2 cellular contexts compared by ENCODE assay signal in the genomic region with DNA sequence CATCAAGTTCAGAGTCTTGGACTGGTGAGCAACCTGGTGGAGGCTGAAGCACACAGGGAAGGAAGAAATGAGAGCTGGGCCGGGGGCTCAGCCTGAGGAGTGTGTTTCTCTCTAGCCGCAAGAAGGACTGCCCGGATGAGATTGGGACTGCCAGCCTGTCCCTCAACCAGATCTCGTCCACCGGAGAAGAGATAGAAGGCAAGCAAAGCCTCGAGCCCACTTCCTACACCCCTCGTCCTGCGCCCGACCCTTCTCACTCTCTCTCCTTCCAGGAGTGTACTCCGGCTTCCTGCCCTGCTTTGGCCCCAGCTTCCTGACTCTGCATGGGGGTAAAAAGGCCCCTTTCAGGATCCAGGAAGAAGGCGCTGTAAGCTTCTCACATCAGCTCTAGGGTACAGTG.
TF ChIP-seq lines count a peak whose summit lies in the region.

No MANE protein-coding gene starts in this region.

TF ChIP-seq in GM23338, 12 proteins besides CTCF, POLR2A, EP300 and RAD21 (continues in another document):
- TF ChIP-seq, protein P1, sequence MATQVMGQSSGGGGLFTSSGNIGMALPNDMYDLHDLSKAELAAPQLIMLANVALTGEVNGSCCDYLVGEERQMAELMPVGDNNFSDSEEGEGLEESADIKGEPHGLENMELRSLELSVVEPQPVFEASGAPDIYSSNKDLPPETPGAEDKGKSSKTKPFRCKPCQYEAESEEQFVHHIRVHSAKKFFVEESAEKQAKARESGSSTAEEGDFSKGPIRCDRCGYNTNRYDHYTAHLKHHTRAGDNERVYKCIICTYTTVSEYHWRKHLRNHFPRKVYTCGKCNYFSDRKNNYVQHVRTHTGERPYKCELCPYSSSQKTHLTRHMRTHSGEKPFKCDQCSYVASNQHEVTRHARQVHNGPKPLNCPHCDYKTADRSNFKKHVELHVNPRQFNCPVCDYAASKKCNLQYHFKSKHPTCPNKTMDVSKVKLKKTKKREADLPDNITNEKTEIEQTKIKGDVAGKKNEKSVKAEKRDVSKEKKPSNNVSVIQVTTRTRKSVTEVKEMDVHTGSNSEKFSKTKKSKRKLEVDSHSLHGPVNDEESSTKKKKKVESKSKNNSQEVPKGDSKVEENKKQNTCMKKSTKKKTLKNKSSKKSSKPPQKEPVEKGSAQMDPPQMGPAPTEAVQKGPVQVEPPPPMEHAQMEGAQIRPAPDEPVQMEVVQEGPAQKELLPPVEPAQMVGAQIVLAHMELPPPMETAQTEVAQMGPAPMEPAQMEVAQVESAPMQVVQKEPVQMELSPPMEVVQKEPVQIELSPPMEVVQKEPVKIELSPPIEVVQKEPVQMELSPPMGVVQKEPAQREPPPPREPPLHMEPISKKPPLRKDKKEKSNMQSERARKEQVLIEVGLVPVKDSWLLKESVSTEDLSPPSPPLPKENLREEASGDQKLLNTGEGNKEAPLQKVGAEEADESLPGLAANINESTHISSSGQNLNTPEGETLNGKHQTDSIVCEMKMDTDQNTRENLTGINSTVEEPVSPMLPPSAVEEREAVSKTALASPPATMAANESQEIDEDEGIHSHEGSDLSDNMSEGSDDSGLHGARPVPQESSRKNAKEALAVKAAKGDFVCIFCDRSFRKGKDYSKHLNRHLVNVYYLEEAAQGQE (IDR thresholded peaks at IDR 0.05; ENCODE audit: unreplicated experiment) = no peak
- TF ChIP-seq, protein P2, sequence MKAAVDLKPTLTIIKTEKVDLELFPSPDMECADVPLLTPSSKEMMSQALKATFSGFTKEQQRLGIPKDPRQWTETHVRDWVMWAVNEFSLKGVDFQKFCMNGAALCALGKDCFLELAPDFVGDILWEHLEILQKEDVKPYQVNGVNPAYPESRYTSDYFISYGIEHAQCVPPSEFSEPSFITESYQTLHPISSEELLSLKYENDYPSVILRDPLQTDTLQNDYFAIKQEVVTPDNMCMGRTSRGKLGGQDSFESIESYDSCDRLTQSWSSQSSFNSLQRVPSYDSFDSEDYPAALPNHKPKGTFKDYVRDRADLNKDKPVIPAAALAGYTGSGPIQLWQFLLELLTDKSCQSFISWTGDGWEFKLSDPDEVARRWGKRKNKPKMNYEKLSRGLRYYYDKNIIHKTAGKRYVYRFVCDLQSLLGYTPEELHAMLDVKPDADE (IDR thresholded peaks at IDR 0.05) = no peak
- TF ChIP-seq STAT1 (IDR thresholded peaks at IDR 0.05; ENCODE audit: unreplicated experiment) = no peak
- TF ChIP-seq JUNB (IDR thresholded peaks at IDR 0.05; ENCODE audit: unreplicated experiment) = no peak
- no peak for TF ChIP-seq CREB1 (CRISPR knock-in tag; IDR thresholded peaks at IDR 0.05; ENCODE audit: low read depth)
- no peak for TF ChIP-seq EZH2phosphoT487 (IDR thresholded peaks at IDR 0.05; ENCODE audit: unreplicated experiment)
- no peak for TF ChIP-seq ZNF331 (CRISPR knock-in tag; IDR thresholded peaks at IDR 0.05; ENCODE audit: low read depth)
- no peak for TF ChIP-seq EZH2 (IDR thresholded peaks at IDR 0.05; ENCODE audit: low read depth, unreplicated experiment)
- TF ChIP-seq, protein P3, sequence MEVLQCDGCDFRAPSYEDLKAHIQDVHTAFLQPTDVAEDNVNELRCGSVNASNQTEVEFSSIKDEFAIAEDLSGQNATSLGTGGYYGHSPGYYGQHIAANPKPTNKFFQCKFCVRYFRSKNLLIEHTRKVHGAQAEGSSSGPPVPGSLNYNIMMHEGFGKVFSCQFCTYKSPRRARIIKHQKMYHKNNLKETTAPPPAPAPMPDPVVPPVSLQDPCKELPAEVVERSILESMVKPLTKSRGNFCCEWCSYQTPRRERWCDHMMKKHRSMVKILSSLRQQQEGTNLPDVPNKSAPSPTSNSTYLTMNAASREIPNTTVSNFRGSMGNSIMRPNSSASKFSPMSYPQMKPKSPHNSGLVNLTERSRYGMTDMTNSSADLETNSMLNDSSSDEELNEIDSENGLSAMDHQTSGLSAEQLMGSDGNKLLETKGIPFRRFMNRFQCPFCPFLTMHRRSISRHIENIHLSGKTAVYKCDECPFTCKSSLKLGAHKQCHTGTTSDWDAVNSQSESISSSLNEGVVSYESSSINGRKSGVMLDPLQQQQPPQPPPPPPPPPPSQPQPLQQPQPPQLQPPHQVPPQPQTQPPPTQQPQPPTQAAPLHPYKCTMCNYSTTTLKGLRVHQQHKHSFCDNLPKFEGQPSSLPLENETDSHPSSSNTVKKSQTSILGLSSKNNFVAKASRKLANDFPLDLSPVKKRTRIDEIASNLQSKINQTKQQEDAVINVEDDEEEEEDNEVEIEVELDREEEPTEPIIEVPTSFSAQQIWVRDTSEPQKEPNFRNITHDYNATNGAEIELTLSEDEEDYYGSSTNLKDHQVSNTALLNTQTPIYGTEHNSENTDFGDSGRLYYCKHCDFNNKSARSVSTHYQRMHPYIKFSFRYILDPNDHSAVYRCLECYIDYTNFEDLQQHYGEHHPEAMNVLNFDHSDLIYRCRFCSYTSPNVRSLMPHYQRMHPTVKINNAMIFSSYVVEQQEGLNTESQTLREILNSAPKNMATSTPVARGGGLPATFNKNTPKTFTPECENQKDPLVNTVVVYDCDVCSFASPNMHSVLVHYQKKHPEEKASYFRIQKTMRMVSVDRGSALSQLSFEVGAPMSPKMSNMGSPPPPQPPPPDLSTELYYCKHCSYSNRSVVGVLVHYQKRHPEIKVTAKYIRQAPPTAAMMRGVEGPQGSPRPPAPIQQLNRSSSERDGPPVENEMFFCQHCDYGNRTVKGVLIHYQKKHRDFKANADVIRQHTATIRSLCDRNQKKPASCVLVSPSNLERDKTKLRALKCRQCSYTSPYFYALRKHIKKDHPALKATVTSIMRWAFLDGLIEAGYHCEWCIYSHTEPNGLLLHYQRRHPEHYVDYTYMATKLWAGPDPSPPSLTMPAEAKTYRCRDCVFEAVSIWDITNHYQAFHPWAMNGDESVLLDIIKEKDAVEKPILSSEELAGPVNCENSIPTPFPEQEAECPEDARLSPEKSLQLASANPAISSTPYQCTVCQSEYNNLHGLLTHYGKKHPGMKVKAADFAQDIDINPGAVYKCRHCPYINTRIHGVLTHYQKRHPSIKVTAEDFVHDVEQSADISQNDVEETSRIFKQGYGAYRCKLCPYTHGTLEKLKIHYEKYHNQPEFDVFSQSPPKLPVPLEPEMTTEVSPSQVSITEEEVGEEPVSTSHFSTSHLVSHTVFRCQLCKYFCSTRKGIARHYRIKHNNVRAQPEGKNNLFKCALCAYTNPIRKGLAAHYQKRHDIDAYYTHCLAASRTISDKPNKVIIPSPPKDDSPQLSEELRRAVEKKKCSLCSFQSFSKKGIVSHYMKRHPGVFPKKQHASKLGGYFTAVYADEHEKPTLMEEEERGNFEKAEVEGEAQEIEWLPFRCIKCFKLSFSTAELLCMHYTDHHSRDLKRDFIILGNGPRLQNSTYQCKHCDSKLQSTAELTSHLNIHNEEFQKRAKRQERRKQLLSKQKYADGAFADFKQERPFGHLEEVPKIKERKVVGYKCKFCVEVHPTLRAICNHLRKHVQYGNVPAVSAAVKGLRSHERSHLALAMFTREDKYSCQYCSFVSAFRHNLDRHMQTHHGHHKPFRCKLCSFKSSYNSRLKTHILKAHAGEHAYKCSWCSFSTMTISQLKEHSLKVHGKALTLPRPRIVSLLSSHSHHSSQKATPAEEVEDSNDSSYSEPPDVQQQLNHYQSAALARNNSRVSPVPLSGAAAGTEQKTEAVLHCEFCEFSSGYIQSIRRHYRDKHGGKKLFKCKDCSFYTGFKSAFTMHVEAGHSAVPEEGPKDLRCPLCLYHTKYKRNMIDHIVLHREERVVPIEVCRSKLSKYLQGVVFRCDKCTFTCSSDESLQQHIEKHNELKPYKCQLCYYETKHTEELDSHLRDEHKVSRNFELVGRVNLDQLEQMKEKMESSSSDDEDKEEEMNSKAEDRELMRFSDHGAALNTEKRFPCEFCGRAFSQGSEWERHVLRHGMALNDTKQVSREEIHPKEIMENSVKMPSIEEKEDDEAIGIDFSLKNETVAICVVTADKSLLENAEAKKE (CRISPR knock-in tag; IDR thresholded peaks at IDR 0.05) = no peak
- no peak for TF ChIP-seq NANOG (IDR thresholded peaks at IDR 0.05; ENCODE audit: borderline replicate concordance)

TF ChIP-seq in K562, 482 proteins besides CTCF, POLR2A, EP300 and RAD21:
- no peak for TF ChIP-seq ZFP36 (IDR thresholded peaks at IDR 0.05; ENCODE audit: low read depth, low read length, partially characterized antibody)
- TF ChIP-seq HDAC8 (tag; IDR thresholded peaks at IDR 0.05) = no peak
- TF ChIP-seq ZBTB8A (IDR thresholded peaks at IDR 0.05; ENCODE audit: partially characterized antibody) = no peak
- no peak for TF ChIP-seq ZNF165 (CRISPR knock-in tag; IDR thresholded peaks at IDR 0.05; ENCODE audit: borderline replicate concordance)
- no peak for TF ChIP-seq ZNF347 (CRISPR knock-in tag; IDR thresholded peaks at IDR 0.05; ENCODE audit: low read depth)
- no peak for TF ChIP-seq CEBPB (tag; IDR thresholded peaks at IDR 0.05)
- TF ChIP-seq BCOR (IDR thresholded peaks at IDR 0.05) = no peak
- TF ChIP-seq MAFK (IDR thresholded peaks at IDR 0.05; ENCODE audit: low read length) = no peak
- TF ChIP-seq, protein P4, sequence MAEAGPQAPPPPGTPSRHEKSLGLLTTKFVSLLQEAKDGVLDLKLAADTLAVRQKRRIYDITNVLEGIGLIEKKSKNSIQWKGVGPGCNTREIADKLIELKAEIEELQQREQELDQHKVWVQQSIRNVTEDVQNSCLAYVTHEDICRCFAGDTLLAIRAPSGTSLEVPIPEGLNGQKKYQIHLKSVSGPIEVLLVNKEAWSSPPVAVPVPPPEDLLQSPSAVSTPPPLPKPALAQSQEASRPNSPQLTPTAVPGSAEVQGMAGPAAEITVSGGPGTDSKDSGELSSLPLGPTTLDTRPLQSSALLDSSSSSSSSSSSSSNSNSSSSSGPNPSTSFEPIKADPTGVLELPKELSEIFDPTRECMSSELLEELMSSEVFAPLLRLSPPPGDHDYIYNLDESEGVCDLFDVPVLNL (CRISPR knock-in tag; IDR thresholded peaks at IDR 0.05; ENCODE audit: low read depth) = no peak
- TF ChIP-seq ZNF780A (CRISPR knock-in tag; IDR thresholded peaks at IDR 0.05) = no peak
- TF ChIP-seq ERF (CRISPR knock-in tag; IDR thresholded peaks at IDR 0.05) = no peak
- no peak for TF ChIP-seq FUS (optimal IDR thresholded peaks at IDR 0.05; ENCODE audit: low read depth, low read length)
- no peak for TF ChIP-seq MED1 (CRISPR knock-in tag; IDR thresholded peaks at IDR 0.05; ENCODE audit: borderline replicate concordance)
